Comparison of ENCODE assay signal across 27 cellular contexts in genomic region chr5:90642706-90643229, GRCh38.
A peak's percentile ranks its signal among the peaks of the same experiment; 100 is the strongest.
DNase-seq lines count a peak whose midpoint lies in the region; ATAC-seq and TF ChIP-seq lines count a peak whose summit lies in the region.
"Had no signal": no experiment of that assay in that cellular context is flagged by ENCODE, and none has a peak within 500 bp of the region (broad histone marks: within the 10 kb centered on the region; RNA-seq: fewer than 3 reads in every experiment).

No MANE protein-coding gene starts in this region.

- peak overlapping the region; percentile 2; the same call in 1 of the 2 replicates for H3K27ac Mint-ChIP-seq in GM23338
- H3K27ac Mint-ChIP-seq in WTC11: peak overlapping the region; percentile 73; the same call in 1 of the 2 replicates
- H3K27ac Mint-ChIP-seq: CD8-positive, alpha-beta T cell; T-helper 1 cell treated with Interleukin-12 subunit alpha and Interleukin-12 subunit beta and Interleukin-4 antibody, amounts not matched to agents 30 μg/mL and 1 μg/mL, for 36 hours had no signal

- CTCF ChIA-PET in WTC11 (lab: Charles Lee): no interaction called here

- no peaks in the 10 kb centered on the region for H4K20me1 ChIP-seq in GM23338 (replicated peaks; ENCODE audit: insufficient read depth)

- POLR2A ChIA-PET in WTC11 (lab: Charles Lee): no interaction called here

- no peaks in the 10 kb centered on the region for H3F3A ChIP-seq in GM23338 (replicated peaks; ENCODE audit: low read depth)

- H3K9me3 Mint-ChIP-seq in GM23338 (no peaks in the 10 kb centered on the region), WTC11 (no peaks in the 10 kb centered on the region)
- H3K9me3 Mint-ChIP-seq: CD8-positive, alpha-beta T cell; T-helper 1 cell treated with Interleukin-12 subunit alpha and Interleukin-12 subunit beta and Interleukin-4 antibody, amounts not matched to agents 30 μg/mL and 1 μg/mL, for 36 hours had no signal

- no peaks in the 10 kb centered on the region for H3K9me3 ChIP-seq in HAP-1
- H3K9me3 ChIP-seq: A549, MG63, Peyer's patch, SK-N-SH had no signal

- in situ Hi-C loops in HAP-1 (cut with MboI; ENCODE audit: low sequenced_read_pairs): no loop called here

- H3K4me1 ChIP-seq in GM23338 (ENCODE audit: insufficient read depth) (peaks cover 20% of the 10 kb centered on the region), HAP-1 (peaks cover 19% of the 10 kb centered on the region)
- H3K4me1 ChIP-seq: A549, Peyer's patch had no signal

- no peak overlapping the region for H2AFZ ChIP-seq in GM23338
- H2AFZ ChIP-seq: GM23248 had no signal

- H3K4me1 Mint-ChIP-seq in GM23338: peaks cover 34% of the 10 kb centered on the region
- H3K4me1 Mint-ChIP-seq in WTC11: peaks cover 23% of the 10 kb centered on the region

- no peaks in the 10 kb centered on the region for H3K9me2 ChIP-seq in GM23338 (ENCODE audit: insufficient read depth)
- H3K9me2 ChIP-seq: SK-N-SH had no signal

- H3K4me2 ChIP-seq in GM23338: no peak overlapping the region
- H3K4me2 ChIP-seq: A549, SK-N-SH had no signal

- H3K36me3 ChIP-seq in GM23338 (ENCODE audit: insufficient read depth) (peaks cover 15% of the 10 kb centered on the region), HAP-1 (replicated peaks) (peaks cover 30% of the 10 kb centered on the region)
- H3K36me3 ChIP-seq: MG63, Peyer's patch had no signal

- DNase-seq in GM23338 (ENCODE audit: low spot score) (no peak), WTC11 (ENCODE audit: low spot score) (no peak), dorsolateral prefrontal cortex (no peak), CD1c-positive myeloid dendritic cell (ENCODE audit: extremely low spot score) (no peak), HAP-1 (ENCODE audit: low spot score in 2 of 2) (no peak)
- DNase-seq: AML-193; C1 segment of cervical spinal cord; CD8-positive, alpha-beta T cell; DMS 273 treated with DMSO at 0.1 percent for 48 hours; DMS79; EL; GDM1; GM23248; KBM-7; MG63; NCI-H2029; NCI-H446 treated with DMSO at 0.1 percent for 48 hours; NCI-H526; NCI-H82; Peyer's patch; SHP77 treated with DMSO at 0.1 percent for 48 hours; SK-N-SH; SW 1271 had no signal

- H3K27me3 ChIP-seq in GM23338 (ENCODE audit: insufficient read depth) (no peaks in the 10 kb centered on the region), dorsolateral prefrontal cortex (no peaks in the 10 kb centered on the region), HAP-1 (ENCODE audit: low read depth) (no peaks in the 10 kb centered on the region)
- H3K27me3 ChIP-seq: Peyer's patch had no signal

- ATAC-seq in GM23338: no peak
- no peak for ATAC-seq in WTC11
- ATAC-seq in HG02678 (IDR thresholded peaks at IDR 0.05; ENCODE audit: unreplicated experiment): no peak
- ATAC-seq in HG02610 (IDR thresholded peaks at IDR 0.05; ENCODE audit: unreplicated experiment): no peak
- ATAC-seq: A549; CD8-positive, alpha-beta T cell had no signal

- peaks cover 26% of the 10 kb centered on the region for H3K36me3 Mint-ChIP-seq in GM23338 (ENCODE audit: low read depth)
- peaks cover 22% of the 10 kb centered on the region for H3K36me3 Mint-ChIP-seq in WTC11
- H3K36me3 Mint-ChIP-seq: CD8-positive, alpha-beta T cell had no signal

- H3K27ac ChIP-seq in GM23338 (ENCODE audit: low read depth) (peak overlapping the region; percentile 8; the same call in 1 of the 2 replicates), dorsolateral prefrontal cortex (peak overlapping the region in 31 of 59 donors; percentile 1 to 78 (median 31))
- H3K27ac ChIP-seq: A549, GM23248, Peyer's patch had no signal

- TF ChIP-seq CTCF in GM23338 (conservative IDR thresholded peaks at IDR 0.05; ENCODE audit: low read depth in 2 of 2) (no peak), WTC11 (IDR thresholded peaks at IDR 0.05) (no peak), dorsolateral prefrontal cortex (IDR thresholded peaks at IDR 0.05 in 54 of 56, conservative IDR thresholded peaks at IDR 0.05 in 2 of 56; ENCODE audit: low read depth in 1 of 56, partially characterized antibody in 56 of 56) (no peak)

- H3K79me2 ChIP-seq in GM23338 (replicated peaks; ENCODE audit: insufficient read depth): no peaks in the 10 kb centered on the region

- H3K4me3 ChIP-seq in GM23338 (no peak overlapping the region), dorsolateral prefrontal cortex (peak overlapping the region in 44 of 59 donors; percentile 1 to 54 (median 21)), HAP-1 (no peak overlapping the region)
- H3K4me3 ChIP-seq: A549, GM23248, MG63, Peyer's patch had no signal

- intact Hi-C loops in dorsolateral prefrontal cortex (cut with DNase I): no loop called here

- no peak overlapping the region for H3K4me3 Mint-ChIP-seq in GM23338
- H3K4me3 Mint-ChIP-seq in WTC11: no peak overlapping the region
- H3K4me3 Mint-ChIP-seq: CD8-positive, alpha-beta T cell; T-helper 1 cell treated with Interleukin-12 subunit alpha and Interleukin-12 subunit beta and Interleukin-4 antibody, amounts not matched to agents 30 μg/mL and 1 μg/mL, for 36 hours had no signal

- H3K27me3 Mint-ChIP-seq in GM23338 (ENCODE audit: insufficient read depth, low read depth, poor library complexity): peaks cover 4% of the 10 kb centered on the region
- H3K27me3 Mint-ChIP-seq in WTC11 (ENCODE audit: low read depth): no peaks in the 10 kb centered on the region

TF ChIP-seq in GM23338, 12 proteins besides CTCF, POLR2A, EP300 and RAD21 (continues in another document):
- no peak for TF ChIP-seq REST (IDR thresholded peaks at IDR 0.05; ENCODE audit: unreplicated experiment)
- TF ChIP-seq ZNF114 (CRISPR knock-in tag; IDR thresholded peaks at IDR 0.05): no peak
- no peak for TF ChIP-seq ZNF331 (CRISPR knock-in tag; IDR thresholded peaks at IDR 0.05; ENCODE audit: low read depth)
- TF ChIP-seq EZH2 (IDR thresholded peaks at IDR 0.05; ENCODE audit: low read depth, unreplicated experiment): no peak
- no peak for TF ChIP-seq JUNB (IDR thresholded peaks at IDR 0.05; ENCODE audit: unreplicated experiment)
- no peak for TF ChIP-seq POLR2AphosphoS5 (IDR thresholded peaks at IDR 0.05; ENCODE audit: low read depth)
- no peak for TF ChIP-seq NANOG (IDR thresholded peaks at IDR 0.05; ENCODE audit: borderline replicate concordance)

TF ChIP-seq in WTC11, 78 proteins besides CTCF, POLR2A, EP300 and RAD21 (continues in another document):
- TF ChIP-seq ARID4B (CRISPR knock-in tag; IDR thresholded peaks at IDR 0.05; ENCODE audit: borderline replicate concordance) (no peak), E2F1 (CRISPR knock-in tag; IDR thresholded peaks at IDR 0.05) (no peak)

Comparison
In these comparisons a context has a peak if more than half of its experiments do, and no peak if none do; other contexts are left out.
1. H3K4me3 ChIP-seq: peak in dorsolateral prefrontal cortex (44 of 59); none in GM23338 (single experiment) and HAP-1 (single experiment).